ENCODE assay signal across 10 cellular contexts in genomic region chr7:1156782-1157535, GRCh38. TPM values are rescaled to one million over a fixed set of nuclear protein-coding genes. Genes with fewer than 3 reads are reported as not detected.
DNase-seq lines count a peak whose midpoint lies in the region; ATAC-seq and TF ChIP-seq lines count a peak whose summit lies in the region.
"Had no signal": no experiment of that assay in that cellular context is flagged by ENCODE, and none has a peak within 500 bp of the region (broad histone marks: within the 10 kb centered on the region; RNA-seq: fewer than 3 reads in every experiment).

No MANE protein-coding gene starts in this region.

- no peaks in the 10 kb centered on the region for H3K9me3 ChIP-seq in CD8-positive, alpha-beta T cell (ENCODE audit: low read length)
- H3K9me3 ChIP-seq: thoracic aorta had no signal

- H3K4me3 ChIP-seq in CD8-positive, alpha-beta T cell (ENCODE audit: low read depth, low read length): no peak overlapping the region
- no peak overlapping the region for H3K4me3 ChIP-seq in brain microvascular endothelial cell (ENCODE audit: low read depth, low read length)
- H3K4me3 ChIP-seq: thoracic aorta had no signal

- no peak overlapping the region for H3K27ac Mint-ChIP-seq in CD8-positive, alpha-beta T cell
- no peak overlapping the region for H3K27ac Mint-ChIP-seq in nephron
- no peak overlapping the region for H3K27ac Mint-ChIP-seq in activated CD4-positive, alpha-beta memory T cell treated with anti-CD3 and anti-CD28 coated beads, Interleukin-2, amount 10 ng/mL, durations not matched to agents 7 days and 5 days

- no peak for ATAC-seq in CD8-positive, alpha-beta T cell
- ATAC-seq in GM21423 (IDR thresholded peaks at IDR 0.05; ENCODE audit: unreplicated experiment) (no peak), GM19324 (IDR thresholded peaks at IDR 0.05; ENCODE audit: low FRiP score, unreplicated experiment) (no peak), GM19467 (IDR thresholded peaks at IDR 0.05; ENCODE audit: unreplicated experiment) (no peak)

- no peak for DNase-seq in CD8-positive, alpha-beta T cell
- DNase-seq in MV-4-11 (lab: John Stamatoyannopoulos, UW): peak; percentile 63
- DNase-seq in brain microvascular endothelial cell: peak; percentile 60
- DNase-seq in activated CD4-positive, alpha-beta memory T cell treated with anti-CD3 and anti-CD28 coated beads, Interleukin-2, amount 10 ng/mL, durations not matched to agents 7 days and 5 days: no peak
- DNase-seq: activated CD4-positive, alpha-beta T cell treated with anti-CD3 and anti-CD28 coated beads, Interleukin-2, amount 10 ng/mL, durations not matched to agents 7 days and 5 days had no signal

- H3K4me1 Mint-ChIP-seq in CD8-positive, alpha-beta T cell (ENCODE audit: low read depth): peaks cover 27% of the 10 kb centered on the region
- peaks cover 18% of the 10 kb centered on the region for H3K4me1 Mint-ChIP-seq in nephron
- H3K4me1 Mint-ChIP-seq in activated CD4-positive, alpha-beta memory T cell treated with anti-CD3 and anti-CD28 coated beads, Interleukin-2, amount 10 ng/mL, durations not matched to agents 7 days and 5 days: peaks cover 34% of the 10 kb centered on the region

- no peak overlapping the region for H3K27ac ChIP-seq in CD8-positive, alpha-beta T cell (ENCODE audit: low read depth, low read length)
- H3K27ac ChIP-seq in brain microvascular endothelial cell: peak overlapping the region; percentile 8
- H3K27ac ChIP-seq: thoracic aorta had no signal

- peak overlapping the region; percentile 86 for H3K4me3 Mint-ChIP-seq in CD8-positive, alpha-beta T cell
- H3K4me3 Mint-ChIP-seq in nephron: peak overlapping the region; percentile 87 to 93 (median 92)
- no peak overlapping the region for H3K4me3 Mint-ChIP-seq in activated CD4-positive, alpha-beta memory T cell treated with anti-CD3 and anti-CD28 coated beads, Interleukin-2, amount 10 ng/mL, durations not matched to agents 7 days and 5 days

- no peaks in the 10 kb centered on the region for H3K27me3 Mint-ChIP-seq in CD8-positive, alpha-beta T cell (ENCODE audit: low read depth)
- no peaks in the 10 kb centered on the region for H3K27me3 Mint-ChIP-seq in nephron (ENCODE audit: low read depth)
- H3K27me3 Mint-ChIP-seq in activated CD4-positive, alpha-beta memory T cell treated with anti-CD3 and anti-CD28 coated beads, Interleukin-2, amount 10 ng/mL, durations not matched to agents 7 days and 5 days: no peaks in the 10 kb centered on the region
- H3K27me3 Mint-ChIP-seq: activated CD4-positive, alpha-beta T cell treated with anti-CD3 and anti-CD28 coated beads, Interleukin-2, amount 10 ng/mL, durations not matched to agents 7 days and 5 days had no signal

- peaks cover 58% of the 10 kb centered on the region for H3K36me3 Mint-ChIP-seq in CD8-positive, alpha-beta T cell
- H3K36me3 Mint-ChIP-seq in nephron (ENCODE audit: low read depth): peaks cover 34% of the 10 kb centered on the region
- peaks cover 54% of the 10 kb centered on the region for H3K36me3 Mint-ChIP-seq in activated CD4-positive, alpha-beta memory T cell treated with anti-CD3 and anti-CD28 coated beads, Interleukin-2, amount 10 ng/mL, durations not matched to agents 7 days and 5 days (ENCODE audit: low read depth)

- in situ Hi-C loops in brain microvascular endothelial cell (cut with HindIII; ENCODE audit: low pct_ligation_motif_present, low sequenced_read_pairs): no loop called here

- TF ChIP-seq CTCF in CD8-positive, alpha-beta T cell (IDR thresholded peaks at IDR 0.05): no peak
- TF ChIP-seq CTCF in brain microvascular endothelial cell (IDR thresholded peaks at IDR 0.05; ENCODE audit: low read depth, low read length, missing control alignments): no peak
- TF ChIP-seq CTCF in nephron (IDR thresholded peaks at IDR 0.05; ENCODE audit: unreplicated experiment in 3 of 3): no peak

- H3K9me3 Mint-ChIP-seq in CD8-positive, alpha-beta T cell: no peaks in the 10 kb centered on the region
- no peaks in the 10 kb centered on the region for H3K9me3 Mint-ChIP-seq in nephron
- H3K9me3 Mint-ChIP-seq in activated CD4-positive, alpha-beta memory T cell treated with anti-CD3 and anti-CD28 coated beads, Interleukin-2, amount 10 ng/mL, durations not matched to agents 7 days and 5 days: no peaks in the 10 kb centered on the region
- H3K9me3 Mint-ChIP-seq: activated CD4-positive, alpha-beta T cell treated with anti-CD3 and anti-CD28 coated beads, Interleukin-2, amount 10 ng/mL, durations not matched to agents 7 days and 5 days had no signal

- CTCF ChIA-PET in CD8-positive, alpha-beta T cell (lab: Charles Lee): interaction anchor here (0.8 to 3.2 kb wide), 5 partner anchors 13 to 164 kb away, joined by 3 to 13 read pairs (median 4); a partner anchor contains a TSS
- CTCF ChIA-PET in activated CD4-positive, alpha-beta memory T cell treated with anti-CD3 and anti-CD28 coated beads, Interleukin-2, amount 10 ng/mL, durations not matched to agents 7 days and 5 days (lab: Charles Lee): interaction anchor here (0.8 to 6.8 kb wide), 6 partner anchors 13 to 164 kb away, joined by 3 to 37 read pairs (median 4); a partner anchor contains a TSS

- POLR2A ChIA-PET in CD8-positive, alpha-beta T cell (lab: Charles Lee): interaction anchor here (0.6 kb wide), 2 partner anchors 24 to 68 kb away, joined by 3 read pairs; no protein-coding TSS in a partner anchor
- POLR2A ChIA-PET in activated CD4-positive, alpha-beta memory T cell treated with anti-CD3 and anti-CD28 coated beads, Interleukin-2, amount 10 ng/mL, durations not matched to agents 7 days and 5 days (lab: Charles Lee): interaction anchor here (1.1 to 1.2 kb wide), 2 partner anchors 13 to 18 kb away, joined by 3 to 5 read pairs; a partner anchor contains a TSS

- H3K36me3 ChIP-seq in CD8-positive, alpha-beta T cell (ENCODE audit: insufficient read depth, low read length): peaks cover 30% of the 10 kb centered on the region
- peaks cover 46% of the 10 kb centered on the region for H3K36me3 ChIP-seq in brain microvascular endothelial cell (replicated peaks)

- H3K4me1 ChIP-seq in CD8-positive, alpha-beta T cell (ENCODE audit: insufficient read depth, low read length): peaks cover 22% of the 10 kb centered on the region

- H3K27me3 ChIP-seq in CD8-positive, alpha-beta T cell (ENCODE audit: insufficient read depth, low read length): no peaks in the 10 kb centered on the region
- no peaks in the 10 kb centered on the region for H3K27me3 ChIP-seq in brain microvascular endothelial cell (replicated peaks)

- intact Hi-C loops in CD8-positive, alpha-beta T cell (cut with DNase I, micrococcal nuclease): no loop called here

RNA-seq across cellular contexts. Expression of gene ZFAND2A, which starts 3.0 kb away (rescaled TPM):
- total RNA-seq in CD8-positive, alpha-beta T cell: 100 to 1,000 TPM; 100 to 105 TPM
- total RNA-seq in activated CD4-positive, alpha-beta memory T cell treated with anti-CD3 and anti-CD28 coated beads, Interleukin-2, amount 10 ng/mL, durations not matched to agents 7 days and 5 days: 10 to 100 TPM; 29.4 to 34.6 TPM

Comparison
In these comparisons a context has a peak if more than half of its experiments do, and no peak if none do; other contexts are left out.
1. DNase-seq: peak in MV-4-11 (single experiment) and brain microvascular endothelial cell (single experiment); none in CD8-positive, alpha-beta T cell (0 of 7) and activated CD4-positive, alpha-beta memory T cell treated with anti-CD3 and anti-CD28 coated beads, Interleukin-2, amount 10 ng/mL, durations not matched to agents 7 days and 5 days (single experiment).